In genomic region chr5:42908509-42909488, GRCh38 we compare ENCODE assay signal across 8 cellular contexts.
DNase-seq lines count a peak whose midpoint lies in the region; ATAC-seq, FAIRE-seq and TF ChIP-seq lines count a peak whose summit lies in the region.

No MANE protein-coding gene starts in this region.

- no peak for FAIRE-seq in small intestine (lab: Jason Lieb, UNC)

- in situ Hi-C loops in ACHN (cut with HindIII; ENCODE audit: low pct_ligation_motif_present, low pct_unique_long_range_greater_than_20kb, low sequenced_read_pairs): no loop called here
- in situ Hi-C loops in mammary epithelial cell (cut with MboI; ENCODE audit: low sequenced_read_pairs in 2 of 2): loop anchor here (5.0 to 25.0 kb wide), 3 partner anchors 129 to 479 kb away; partner anchors contain the start of gene ANXA2R (in 1 of the 2)

- no peaks in the 10 kb centered on the region for H3K79me2 ChIP-seq in mammary epithelial cell (ENCODE audit: insufficient read depth, low read length)

- under 1% methylated on average over 26 of the region's 30 CpGs for WGBS in mammary epithelial cell (ENCODE audit: low coverage, missing lambda C conversion rate)
- WGBS in small intestine, 3 donors: 3 to 8% (median 5%) methylated on average over 30 of the region's 30 CpGs

- H3K27ac ChIP-seq in VCaP: peak overlapping the region; percentile 28; the same call in 1 of the 2 replicates
- no peak overlapping the region for H3K27ac ChIP-seq in mammary epithelial cell (ENCODE audit: insufficient read depth, low read depth, low read length)
- H3K27ac ChIP-seq in small intestine (ENCODE audit: low read depth in 1 of 2, low read length in 1 of 2): no peak overlapping the region

- CTCF ChIA-PET in mammary epithelial cell (lab: Charles Lee; ENCODE audit: low non-redundant PET): interaction anchor here (0.6 kb wide), 2 partner anchors 50 to 1729 kb away, joined by 4 to 7 read pairs; no protein-coding TSS in a partner anchor

- intact Hi-C loops in mammary epithelial cell (cut with micrococcal nuclease): loop anchor here (1.0 to 2.0 kb wide), 2 partner anchors 157 to 480 kb away; no protein-coding TSS in a partner anchor

- H3K4me1 ChIP-seq in mammary epithelial cell (ENCODE audit: insufficient read depth, low read length) (no peaks in the 10 kb centered on the region), small intestine (ENCODE audit: control insufficient read depth in 2 of 2, insufficient read depth in 1 of 2, low read depth in 1 of 2, low read length in 1 of 2) (no peaks in the 10 kb centered on the region)

- H3K9me3 ChIP-seq in mammary epithelial cell (replicated peaks; ENCODE audit: insufficient read depth, low read length) (no peaks in the 10 kb centered on the region), small intestine (ENCODE audit: control insufficient read depth, low read depth) (no peaks in the 10 kb centered on the region)

- no peaks in the 10 kb centered on the region for H4K20me1 ChIP-seq in mammary epithelial cell (ENCODE audit: insufficient read depth, low read length)

- peak; percentile 94 for ATAC-seq in GM18867 (IDR thresholded peaks at IDR 0.05; ENCODE audit: unreplicated experiment)
- peak; percentile 88 for ATAC-seq in HG03108 (IDR thresholded peaks at IDR 0.05; ENCODE audit: unreplicated experiment)

- H3K9ac ChIP-seq in mammary epithelial cell (ENCODE audit: insufficient read depth, low read length): no peak overlapping the region

- TF ChIP-seq CTCF in VCaP (conservative IDR thresholded peaks at IDR 0.05) (peak; percentile 91), mammary epithelial cell (conservative IDR thresholded peaks at IDR 0.05 in 1 of 2, IDR thresholded peaks at IDR 0.05 in 1 of 2; ENCODE audit: extremely low read depth in 1 of 2, insufficient read depth in 1 of 2, low read depth in 1 of 2, low read length in 2 of 2) (peak; percentile 79 to 86)

- H2AFZ ChIP-seq in mammary epithelial cell (ENCODE audit: low read depth, low read length): peak overlapping the region; percentile 89

- H3K4me3 ChIP-seq in mammary epithelial cell (replicated peaks in 1 of 3; ENCODE audit: insufficient read depth in 1 of 3, low read depth in 2 of 3, low read length in 3 of 3) (peak overlapping the region; percentile 45 to 52 (median 46)), small intestine (ENCODE audit: low read depth in 1 of 2, low read length in 2 of 2) (peak overlapping the region in 1 of 2 donors; percentile 29)

- dilution Hi-C loops in mammary epithelial cell (cut with HindIII; ENCODE audit: low sequenced_read_pairs): no loop called here

- H3K36me3 ChIP-seq in mammary epithelial cell (ENCODE audit: insufficient read depth, low read length) (no peaks in the 10 kb centered on the region), small intestine (ENCODE audit: control insufficient read depth in 2 of 2, insufficient read depth in 2 of 2, low read length in 2 of 2) (no peaks in the 10 kb centered on the region)

- no TSS peak for BruUV-seq in mammary epithelial cell (replicated peaks; lab: Mats Ljungman, UMichigan)

- DNase-seq in ACHN (peak; percentile 84), NCI-H2171 (lab: John Stamatoyannopoulos, UW) (peak; percentile 86), mammary epithelial cell (peak; percentile 71), iPS-NIHi7 (ENCODE audit: extremely low spot score) (peak; percentile 87), small intestine (peak; percentile 87)

- peak overlapping the region; percentile 81 for H3K4me2 ChIP-seq in mammary epithelial cell (ENCODE audit: insufficient read depth, low read depth, low read length)

- H3K27me3 ChIP-seq in mammary epithelial cell (ENCODE audit: insufficient read depth, low read length) (no peaks in the 10 kb centered on the region), small intestine (ENCODE audit: control insufficient read depth in 2 of 2, insufficient read depth in 2 of 2, low read length in 2 of 2) (peaks cover 0 to 2% of the 10 kb centered on the region in 2 donors)
